In the genomic region with DNA sequence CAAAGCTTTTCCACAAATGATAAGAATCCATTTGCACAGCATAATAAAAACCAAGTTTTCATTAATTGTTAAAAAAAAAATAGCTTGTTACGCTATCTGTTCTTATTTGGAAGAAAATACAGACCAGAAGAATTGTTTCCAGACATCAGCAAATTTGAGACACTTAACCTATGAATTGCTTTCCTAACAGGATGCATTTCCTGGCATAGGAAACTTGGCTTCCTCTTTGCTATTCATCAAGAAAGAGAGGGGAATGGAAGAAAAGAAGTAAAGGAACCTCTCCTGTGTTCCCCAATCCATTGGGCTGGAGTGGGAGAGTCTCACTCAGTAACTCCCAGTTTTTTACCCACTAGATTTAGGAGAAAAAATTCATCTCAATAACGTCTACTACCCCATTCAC, we compare ENCODE assay signal across 17 cellular contexts.
"Had no signal": no experiment of that assay in that cellular context is flagged by ENCODE, and none has a peak within 500 bp of the region (broad histone marks: within the 10 kb centered on the region; RNA-seq: fewer than 3 reads in every experiment).

No MANE protein-coding gene starts in this region.

- H3K36me3 Mint-ChIP-seq: stimulated activated effector memory CD8-positive, alpha-beta T cell treated with anti-CD3 and anti-CD28 coated beads, Interleukin-12 subunit alpha, Interleukin-12 subunit beta, amount 100 ng/mL, for 72 hours had no signal

- H3K27ac Mint-ChIP-seq: activated B cell treated with CpG ODN at 0.5 μM for 24 hours; activated CD4-positive, alpha-beta T cell treated with anti-CD3 and anti-CD28 coated beads, Interleukin-2, amount 10 ng/mL, durations not matched to agents 24 days and 14 days; naive thymus-derived CD8-positive, alpha-beta T cell; progenitor cell of endocrine pancreas; stimulated activated effector memory CD8-positive, alpha-beta T cell treated with anti-CD3 and anti-CD28 coated beads, Interleukin-12 subunit alpha, Interleukin-12 subunit beta, amount 100 ng/mL, for 72 hours had no signal

- DNase-seq: activated B cell treated with CpG ODN at 0.5 μM for 24 hours; activated CD4-positive, alpha-beta T cell treated with anti-CD3 and anti-CD28 coated beads, Interleukin-2, amount 10 ng/mL, durations not matched to agents 24 days and 14 days; activated CD8-positive, alpha-beta memory T cell treated with anti-CD3 and anti-CD28 coated beads for 24 hours; activated naive CD4-positive, alpha-beta T cell treated with Interleukin-2 at 50 U/mL for 16 hours; caudate nucleus; colonic mucosa; effector CD4-positive, alpha-beta T cell; hippocampal formation; left cardiac atrium; mucosa of descending colon; naive thymus-derived CD8-positive, alpha-beta T cell; nucleus accumbens; right cardiac atrium; tibial artery had no signal

- H3K27me3 Mint-ChIP-seq: activated B cell treated with CpG ODN at 0.5 μM for 24 hours; activated CD4-positive, alpha-beta T cell treated with anti-CD3 and anti-CD28 coated beads, Interleukin-2, amount 10 ng/mL, durations not matched to agents 24 days and 14 days; naive thymus-derived CD8-positive, alpha-beta T cell; progenitor cell of endocrine pancreas had no signal

- ATAC-seq: left cardiac atrium; mucosa of descending colon; naive thymus-derived CD8-positive, alpha-beta T cell; right cardiac atrium had no signal

- H3K4me1 Mint-ChIP-seq: activated B cell treated with CpG ODN at 0.5 μM for 24 hours; activated CD4-positive, alpha-beta T cell treated with anti-CD3 and anti-CD28 coated beads, Interleukin-2, amount 10 ng/mL, durations not matched to agents 24 days and 14 days; naive thymus-derived CD8-positive, alpha-beta T cell; stimulated activated effector memory CD8-positive, alpha-beta T cell treated with anti-CD3 and anti-CD28 coated beads, Interleukin-12 subunit alpha, Interleukin-12 subunit beta, amount 100 ng/mL, for 72 hours had no signal

- H3K9me3 Mint-ChIP-seq: activated CD4-positive, alpha-beta T cell treated with anti-CD3 and anti-CD28 coated beads, Interleukin-2, amount 10 ng/mL, durations not matched to agents 24 days and 14 days had no signal

- H3K4me2 ChIP-seq: smooth muscle cell had no signal

- H3K36me3 ChIP-seq: colonic mucosa had no signal

- H3K4me1 ChIP-seq: colonic mucosa had no signal

- H3K27ac ChIP-seq: colonic mucosa, tibial artery had no signal

- H3K27me3 ChIP-seq: colonic mucosa, tibial artery had no signal

- H3K4me3 Mint-ChIP-seq: activated B cell treated with CpG ODN at 0.5 μM for 24 hours; activated CD4-positive, alpha-beta T cell treated with anti-CD3 and anti-CD28 coated beads, Interleukin-2, amount 10 ng/mL, durations not matched to agents 24 days and 14 days; naive thymus-derived CD8-positive, alpha-beta T cell; stimulated activated effector memory CD8-positive, alpha-beta T cell treated with anti-CD3 and anti-CD28 coated beads, Interleukin-12 subunit alpha, Interleukin-12 subunit beta, amount 100 ng/mL, for 72 hours had no signal

- H3K9me3 ChIP-seq: colonic mucosa, mucosa of descending colon had no signal

- H3K4me3 ChIP-seq: colonic mucosa, mucosa of descending colon, smooth muscle cell, tibial artery had no signal
